In the genomic region with DNA sequence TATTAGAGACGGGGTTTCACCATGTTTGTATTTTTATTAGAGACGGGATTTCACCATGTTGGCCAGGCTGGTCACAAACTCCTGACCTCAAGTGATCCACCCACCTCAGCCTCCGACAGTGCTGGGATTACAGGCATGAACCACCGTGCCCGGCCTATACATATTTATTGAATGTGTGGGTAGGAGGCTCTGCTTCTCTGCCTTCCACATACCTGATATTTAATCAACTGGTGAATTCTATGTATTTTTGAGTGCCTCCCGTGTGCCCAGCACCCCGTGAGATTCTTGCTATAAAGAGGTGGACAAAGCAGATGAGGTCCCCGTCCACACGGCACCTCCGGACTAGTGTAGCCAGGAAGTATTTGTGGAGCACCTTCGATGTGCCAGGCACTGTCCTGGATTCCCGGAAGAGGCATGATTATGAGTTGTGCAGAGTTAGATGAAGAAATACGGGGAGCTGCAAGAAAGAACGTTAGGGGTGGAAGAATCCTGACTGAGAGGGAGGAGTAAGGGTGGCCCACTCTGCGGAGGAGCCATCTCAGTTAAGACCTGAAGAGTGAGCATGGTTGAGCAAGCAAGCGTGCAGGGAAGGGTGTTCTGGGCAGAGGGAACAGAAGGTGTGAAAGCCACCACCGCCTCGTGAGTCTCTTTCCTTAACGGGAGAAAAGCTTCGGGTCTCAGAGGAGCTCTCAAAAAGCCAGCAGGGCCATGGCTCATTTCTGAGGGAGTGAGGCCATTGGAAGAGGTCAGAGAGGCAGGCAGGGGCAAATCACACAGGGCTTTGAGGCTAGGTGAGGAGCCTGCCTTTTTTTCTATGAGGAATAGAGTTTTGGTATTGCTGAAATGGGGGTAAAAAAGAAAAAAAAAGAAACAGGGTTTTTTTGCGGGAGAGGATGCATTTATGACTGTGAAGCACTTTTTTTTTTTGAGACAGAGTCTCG, we compare ENCODE assay signal across 16 cellular contexts. TPM values are rescaled to one million over a fixed set of nuclear protein-coding genes. Genes with fewer than 3 reads are reported as not detected.
DNase-seq lines count a peak whose midpoint lies in the region; ATAC-seq and TF ChIP-seq lines count a peak whose summit lies in the region.
"Had no signal": no experiment of that assay in that cellular context is flagged by ENCODE, and none has a peak within 500 bp of the region (broad histone marks: within the 10 kb centered on the region; RNA-seq: fewer than 3 reads in every experiment).

No MANE protein-coding gene starts in this region.

- POLR2A ChIA-PET in CD4-positive, alpha-beta memory T cell (lab: Charles Lee; ENCODE audit: partially characterized antibody): no interaction called here

- no peaks in the 10 kb centered on the region for H3K9me3 Mint-ChIP-seq in HFFc6
- H3K9me3 Mint-ChIP-seq in CD4-positive, alpha-beta memory T cell: peaks cover 0 to 2% (median 0%) of the 10 kb centered on the region in 8 donors
- H3K9me3 Mint-ChIP-seq: activated naive CD4-positive, alpha-beta T cell treated with anti-CD3 and anti-CD28 coated beads, Interleukin-2, amount 50 U/mL, for 72 hours; neural crest cell had no signal

- H3K4me1 ChIP-seq in lower lobe of right lung: peaks cover 6% of the 10 kb centered on the region
- peaks cover 14 to 62% of the 10 kb centered on the region in 2 donors for H3K4me1 ChIP-seq in thyroid gland
- no peaks in the 10 kb centered on the region for H3K4me1 ChIP-seq in CD4-positive, alpha-beta memory T cell (ENCODE audit: insufficient read depth, low read length)

- intact Hi-C loops in lower lobe of right lung (cut with DNase I) (no loop called here), thyroid gland (cut with DNase I) (no loop called here)
- intact Hi-C loops in CD4-positive, alpha-beta memory T cell (cut with micrococcal nuclease): no loop called here

- TF ChIP-seq CTCF in HFFc6 (IDR thresholded peaks at IDR 0.05) (no peak), lower lobe of right lung (IDR thresholded peaks at IDR 0.05) (no peak), thyroid gland (IDR thresholded peaks at IDR 0.05) (no peak)

- no peaks in the 10 kb centered on the region; the same call in 1 of the 2 replicates for H3K27me3 Mint-ChIP-seq in HFFc6 (ENCODE audit: insufficient read depth)
- H3K27me3 Mint-ChIP-seq in CD4-positive, alpha-beta memory T cell: peaks cover 9 to 23% of the 10 kb centered on the region in 2 donors

- peaks cover 18% of the 10 kb centered on the region for H3K36me3 Mint-ChIP-seq in HFFc6 (ENCODE audit: low read depth)
- H3K36me3 Mint-ChIP-seq in CD4-positive, alpha-beta memory T cell: peaks cover 0 to 4% of the 10 kb centered on the region in 2 donors
- H3K36me3 Mint-ChIP-seq: activated naive CD4-positive, alpha-beta T cell treated with anti-CD3 and anti-CD28 coated beads, Interleukin-2, amount 50 U/mL, for 72 hours had no signal

- CTCF ChIA-PET in CD4-positive, alpha-beta memory T cell (lab: Charles Lee; ENCODE audit: partially characterized antibody): no interaction called here

- 63 to 73% methylated on average over 22 of the region's 22 CpGs for WGBS in thyroid gland, 2 donors

- peaks cover 6% of the 10 kb centered on the region for H3K27me3 ChIP-seq in lower lobe of right lung (ENCODE audit: low read depth)
- H3K27me3 ChIP-seq in thyroid gland: no peaks in the 10 kb centered on the region
- no peaks in the 10 kb centered on the region for H3K27me3 ChIP-seq in CD4-positive, alpha-beta memory T cell (ENCODE audit: insufficient read depth, low read length)
- H3K27me3 ChIP-seq: testis had no signal

- H3K9me3 ChIP-seq in lower lobe of right lung: no peaks in the 10 kb centered on the region
- no peaks in the 10 kb centered on the region for H3K9me3 ChIP-seq in thyroid gland
- H3K9me3 ChIP-seq in CD4-positive, alpha-beta memory T cell (ENCODE audit: control insufficient read depth in 1 of 2, low read length in 2 of 2): no peaks in the 10 kb centered on the region
- H3K9me3 ChIP-seq: BLaER1 treated with 17β-estradiol and CSF1 and Interleukin-3, amounts not matched to agents 10 nM and 100 nM; testis had no signal

- ATAC-seq in lower lobe of right lung (no peak), GM18873 (IDR thresholded peaks at IDR 0.05; ENCODE audit: low FRiP score, unreplicated experiment) (no peak)
- ATAC-seq: activated naive CD4-positive, alpha-beta T cell treated with anti-CD3 and anti-CD28 coated beads, Interleukin-2, amount 50 U/mL, for 72 hours had no signal

- peak overlapping the region; percentile 24 for H3K27ac ChIP-seq in lower lobe of right lung
- peak overlapping the region; percentile 72 to 83 (median 76) for H3K27ac ChIP-seq in thyroid gland
- H3K27ac ChIP-seq in CD4-positive, alpha-beta memory T cell (ENCODE audit: low read depth, low read length): no peak overlapping the region
- H3K27ac ChIP-seq: BLaER1 treated with 17β-estradiol and CSF1 and Interleukin-3, amounts not matched to agents 10 nM and 100 nM had no signal

- TF ChIP-seq POLR2A in thyroid gland (IDR thresholded peaks at IDR 0.05): no peak

- peak overlapping the region; percentile 34; the same call in 1 of the 2 replicates for H3K27ac Mint-ChIP-seq in HFFc6
- no peak overlapping the region for H3K27ac Mint-ChIP-seq in CD4-positive, alpha-beta memory T cell
- H3K27ac Mint-ChIP-seq: activated naive CD4-positive, alpha-beta T cell treated with anti-CD3 and anti-CD28 coated beads, Interleukin-2, amount 50 U/mL, for 72 hours had no signal

- H3K36me3 ChIP-seq in lower lobe of right lung (peaks cover 13% of the 10 kb centered on the region), thyroid gland (peaks cover 0 to 4% of the 10 kb centered on the region in 2 donors)
- no peaks in the 10 kb centered on the region for H3K36me3 ChIP-seq in CD4-positive, alpha-beta memory T cell (ENCODE audit: insufficient read depth, low read length)

- DNase-seq in HFFc6: no peak
- peak; percentile 69 for DNase-seq in amniotic epithelial cell (ENCODE audit: low read depth)
- DNase-seq in lower lobe of right lung: peak; percentile 33
- no peak for DNase-seq in thyroid gland
- DNase-seq in NCI-H2227 treated with DMSO at 0.1 percent for 48 hours (lab: John Stamatoyannopoulos, UW): no peak
- DNase-seq in CD4-positive, alpha-beta memory T cell: no peak
- DNase-seq: activated CD4-positive, alpha-beta T cell treated with anti-CD3 and anti-CD28 coated beads, Interleukin-2, amount 50 U/mL, for 4 hours; activated T-cell treated with anti-CD3 and anti-CD28 coated beads, Interleukin-2, amount 50 U/mL, for 1 hour; effector CD8-positive, alpha-beta T cell; NCI-H1048; stimulated activated CD4-positive, alpha-beta T cell treated with anti-CD3 and anti-CD28 coated beads, Interleukin-4, amount 100 ng/mL, for 4 hours; testis had no signal

- no peak overlapping the region for H3K4me3 Mint-ChIP-seq in HFFc6
- H3K4me3 Mint-ChIP-seq in CD4-positive, alpha-beta memory T cell: peak overlapping the region in 4 of 8 donors; percentile 14 to 41 (median 18)
- H3K4me3 Mint-ChIP-seq: neural crest cell had no signal

- no peak overlapping the region for H3K4me3 ChIP-seq in lower lobe of right lung
- no peak overlapping the region for H3K4me3 ChIP-seq in thyroid gland (replicated peaks in 1 of 3)
- H3K4me3 ChIP-seq in CD4-positive, alpha-beta memory T cell (ENCODE audit: low read length in 2 of 2): no peak overlapping the region
- H3K4me3 ChIP-seq: BLaER1 treated with 17β-estradiol and CSF1 and Interleukin-3, amounts not matched to agents 10 nM and 100 nM; testis had no signal

- peaks cover 43% of the 10 kb centered on the region for H3K4me1 Mint-ChIP-seq in HFFc6 (ENCODE audit: low read depth)
- peaks cover 0 to 11% (median 2%) of the 10 kb centered on the region in 4 donors for H3K4me1 Mint-ChIP-seq in CD4-positive, alpha-beta memory T cell

RNA-seq across cellular contexts. Expression of gene CRISPLD2, which starts 21.2 kb away (rescaled TPM):
- total RNA-seq in HFFc6 (2021; fragmentation: NEBNext Ultra II Directional; extraction: Animal tissue kit (Norgen Biotek cat#: 25700)): 10 to 100 TPM; 12.2 to 15.5 (median 13.6) TPM
- 34.9 TPM for total RNA-seq in lower lobe of right lung
- total RNA-seq in thyroid gland: 100 to 1,000 TPM in 2 of 4 donors, 10 to 100 TPM in 2; 48.0 to 261 (median 108) TPM
- total RNA-seq in CD4-positive, alpha-beta memory T cell: under 1 TPM; 0.32 to 0.89 TPM
- polyA plus RNA-seq in CD4-positive, alpha-beta memory T cell: 1 to 10 TPM; 1.0 to 2.5 TPM

Comparison
In these comparisons a context has a peak if more than half of its experiments do, and no peak if none do; other contexts are left out.
1. DNase-seq: peak in amniotic epithelial cell (single experiment) and lower lobe of right lung (single experiment); none in HFFc6 (single experiment), thyroid gland (0 of 2), NCI-H2227 treated with DMSO at 0.1 percent for 48 hours (single experiment) and CD4-positive, alpha-beta memory T cell (0 of 5).
2. RNA of gene CRISPLD2, which starts 21.2 kb away (total RNA-seq): 48.0 to 261 TPM in thyroid gland, 34.9 TPM in lower lobe of right lung (single experiment) and 12.2 to 15.5 TPM in HFFc6; 0.32 to 0.89 TPM in CD4-positive, alpha-beta memory T cell; every median in the first group is over 4 times any median in the second.